In genomic region chr1:41444246-41444645, GRCh38 we compare ENCODE assay signal across 17 cellular contexts. TPM values are rescaled to one million over a fixed set of nuclear protein-coding genes. Genes with fewer than 3 reads are reported as not detected.
A peak's percentile ranks its signal among the peaks of the same experiment; 100 is the strongest.
DNase-seq lines count a peak whose midpoint lies in the region; ATAC-seq and TF ChIP-seq lines count a peak whose summit lies in the region.
"Had no signal": no experiment of that assay in that cellular context is flagged by ENCODE, and none has a peak within 500 bp of the region (broad histone marks: within the 10 kb centered on the region; RNA-seq: fewer than 3 reads in every experiment).

No MANE protein-coding gene starts in this region.

- BruUV-seq in A673 (replicated peaks; lab: Mats Ljungman, UMichigan): no TSS peak

- H3F3A ChIP-seq in DOHH2 (ENCODE audit: control insufficient read depth, insufficient read depth) (no peaks in the 10 kb centered on the region), OCI-LY1 (ENCODE audit: insufficient read depth, low read length) (no peaks in the 10 kb centered on the region)

- intact Hi-C loops in A673 (cut with micrococcal nuclease; ENCODE audit: unreplicated experiment): no loop called here

- no peak overlapping the region for H3K27ac ChIP-seq in A673 (ENCODE audit: low read depth, low read length, poor library complexity, severe bottlenecking)
- no peak overlapping the region for H3K27ac ChIP-seq in DOHH2 (ENCODE audit: low read depth, low read length)
- no peak overlapping the region for H3K27ac ChIP-seq in OCI-LY1 (ENCODE audit: low read depth, low read length, poor library complexity, severe bottlenecking)
- no peak overlapping the region for H3K27ac ChIP-seq in coronary artery

- no peak for ATAC-seq in GM18505 (IDR thresholded peaks at IDR 0.05; ENCODE audit: unreplicated experiment)
- ATAC-seq: left colon, natural killer cell, T-cell had no signal

- H3K79me2 ChIP-seq in DOHH2 (ENCODE audit: control insufficient read depth, low read length) (no peaks in the 10 kb centered on the region), OCI-LY1 (ENCODE audit: insufficient read depth, low read length) (no peaks in the 10 kb centered on the region)

- TF ChIP-seq CTCF in A673 (conservative IDR thresholded peaks at IDR 0.05; ENCODE audit: low read depth, low read length) (peak; percentile 38; the same call in 1 of the 2 replicates), DOHH2 (IDR thresholded peaks at IDR 0.05; ENCODE audit: low read depth, low read length, poor library complexity, severe bottlenecking) (peak; percentile 42), OCI-LY1 (IDR thresholded peaks at IDR 0.05; ENCODE audit: low read length) (peak; percentile 24; the same call in 1 of the 2 replicates), fibroblast of mammary gland (conservative IDR thresholded peaks at IDR 0.05; ENCODE audit: control insufficient read depth, insufficient read depth, low read depth, low read length) (peak; percentile 23), coronary artery (IDR thresholded peaks at IDR 0.05) (no peak)

- POLR2A ChIA-PET in A673 (lab: Charles Lee; ENCODE audit: low non-redundant PET): no interaction called here

- CTCF ChIA-PET in A673 (lab: Charles Lee): no interaction called here

- no peaks in the 10 kb centered on the region for H4K20me1 ChIP-seq in DOHH2 (ENCODE audit: control insufficient read depth, insufficient read depth, low read depth, low read length)
- no peaks in the 10 kb centered on the region for H4K20me1 ChIP-seq in OCI-LY1 (ENCODE audit: insufficient read depth, low read length)

- no peak for TF ChIP-seq POLR2A in GM18505 (IDR thresholded peaks at IDR 0.05; ENCODE audit: borderline replicate concordance, extremely low read depth, insufficient read depth, insufficient read length)

- peaks cover 4% of the 10 kb centered on the region for H3K9me3 ChIP-seq in A673 (ENCODE audit: low read depth, low read length, poor library complexity, severe bottlenecking)
- H3K9me3 ChIP-seq in DOHH2 (ENCODE audit: control insufficient read depth, insufficient read depth, low read length): peaks cover 15% of the 10 kb centered on the region
- 0 out of 2 replicates have a peak, but pooled peaks cover 10% of the 10 kb centered on the region for H3K9me3 ChIP-seq in OCI-LY1 (ENCODE audit: low read length)

- no peak overlapping the region for H3K9ac ChIP-seq in OCI-LY1 (ENCODE audit: low read length)

- DNase-seq in A673 (ENCODE audit: low spot score) (no peak), fibroblast of mammary gland (ENCODE audit: low read depth) (no peak), AG08396 (ENCODE audit: low spot score) (no peak), coronary artery (ENCODE audit: low spot score) (no peak), NCI-H526 treated with DMSO at 0.1 percent for 48 hours (lab: John Stamatoyannopoulos, UW) (no peak)
- DNase-seq: activated CD4-positive, alpha-beta T cell treated with anti-CD3 and anti-CD28 coated beads for 1 hour; activated T-cell treated with anti-CD3 and anti-CD28 coated beads, Interleukin-2, amount 50 U/mL, for 48 hours; CD4-positive, alpha-beta T cell; head of caudate nucleus; KG1; left colon; natural killer cell; NCI-H187 treated with DMSO at 0.1 percent for 48 hours; T-cell had no signal

- H3K36me3 ChIP-seq in A673 (ENCODE audit: insufficient read depth, low read length, poor library complexity, severe bottlenecking) (no peaks in the 10 kb centered on the region), DOHH2 (ENCODE audit: control insufficient read depth, low read length) (no peaks in the 10 kb centered on the region), OCI-LY1 (ENCODE audit: insufficient read depth, low read length) (no peaks in the 10 kb centered on the region)

- H2AFZ ChIP-seq in OCI-LY1 (ENCODE audit: low read length): no peak overlapping the region

- no peaks in the 10 kb centered on the region for H3K9me2 ChIP-seq in DOHH2 (replicated peaks; ENCODE audit: control insufficient read depth, low read length)
- H3K9me2 ChIP-seq in OCI-LY1 (ENCODE audit: low read depth, low read length): no peaks in the 10 kb centered on the region

- H3K4me1 ChIP-seq in A673 (ENCODE audit: insufficient read depth, low read length, poor library complexity, severe bottlenecking) (no peaks in the 10 kb centered on the region), DOHH2 (ENCODE audit: control insufficient read depth, low read length) (no peaks in the 10 kb centered on the region), OCI-LY1 (ENCODE audit: insufficient read depth, low read length, severe bottlenecking) (no peaks in the 10 kb centered on the region)

- H3K4me2 ChIP-seq in DOHH2 (ENCODE audit: low read length): no peak overlapping the region
- no peak overlapping the region for H3K4me2 ChIP-seq in OCI-LY1 (ENCODE audit: low read length)

- H3K27me3 ChIP-seq in A673 (replicated peaks; ENCODE audit: insufficient read depth, low read depth, low read length, poor library complexity) (no peaks in the 10 kb centered on the region), DOHH2 (ENCODE audit: control insufficient read depth, low read length) (peaks cover 2% of the 10 kb centered on the region; the same call in 1 of the 2 replicates), OCI-LY1 (ENCODE audit: insufficient read depth, low read length) (no peaks in the 10 kb centered on the region)

- H3K4me3 ChIP-seq in A673 (ENCODE audit: low read depth, low read length, poor library complexity, severe bottlenecking) (no peak overlapping the region), DOHH2 (ENCODE audit: low read length) (no peak overlapping the region), OCI-LY1 (ENCODE audit: low read depth, low read length, poor library complexity, severe bottlenecking) (no peak overlapping the region), fibroblast of mammary gland (ENCODE audit: control insufficient read depth, low read depth, low read length) (no peak overlapping the region), coronary artery (no peak overlapping the region)

RNA-seq across cellular contexts. Expression of gene EDN2, which starts 40.2 kb away (rescaled TPM):
- total RNA-seq in A673 (2021): not detected in 2 replicates
- total RNA-seq: CD4-positive, alpha-beta T cell; T-cell had no signal
